14 cellular contexts compared by ENCODE assay signal in genomic region chr17:80424261-80424660, GRCh38. TPM values are rescaled to one million over a fixed set of nuclear protein-coding genes. Genes with fewer than 3 reads are reported as not detected.
DNase-seq lines count a peak whose midpoint lies in the region; ATAC-seq and TF ChIP-seq lines count a peak whose summit lies in the region.
"Had no signal": no experiment of that assay in that cellular context is flagged by ENCODE, and none has a peak within 500 bp of the region (broad histone marks: within the 10 kb centered on the region; RNA-seq: fewer than 3 reads in every experiment).

No MANE protein-coding gene starts in this region.

- H3K27ac Mint-ChIP-seq in stimulated activated memory B cell treated with anti-CD40 and anti-IgM and Interleukin-4, amounts not matched to agents 10 μg/mL and 1 μg/mL and 100 μg/mL, for 72 hours: peak overlapping the region; percentile 8

- intact Hi-C loops in left cardiac atrium (cut with DNase I) (loop anchor here (10.0 kb wide), 2 partner anchors 151 to 671 kb away; no protein-coding TSS in a partner anchor), Right ventricle myocardium inferior (cut with DNase I) (loop anchor here (10.0 kb wide), 2 partner anchors 441 to 681 kb away; no protein-coding TSS in a partner anchor), adrenal gland (cut with DNase I) (loop anchor here in 1 of 2 donors (10.0 kb wide), 1 partner anchor 441 kb away; no protein-coding TSS in a partner anchor)

- no peak overlapping the region for H3K4me3 ChIP-seq in adrenal gland
- H3K4me3 ChIP-seq: A549 had no signal

- 30 to 89% (median 82%) methylated on average over 3 to 8 of the region's 8 CpGs for WGBS in adrenal gland, 4 donors

- peaks cover 8% of the 10 kb centered on the region for H3K36me3 Mint-ChIP-seq in stimulated activated memory B cell treated with anti-CD40 and anti-IgM and Interleukin-4, amounts not matched to agents 10 μg/mL and 1 μg/mL and 100 μg/mL, for 72 hours

- ATAC-seq in left cardiac atrium: no peak
- no peak for ATAC-seq in Right ventricle myocardium inferior
- ATAC-seq in stimulated activated memory B cell treated with anti-CD40 and anti-IgM and Interleukin-4, amounts not matched to agents 10 μg/mL and 1 μg/mL and 100 μg/mL, for 72 hours: no peak
- ATAC-seq in GM21515 (IDR thresholded peaks at IDR 0.05; ENCODE audit: unreplicated experiment): no peak
- ATAC-seq in GM18520 (IDR thresholded peaks at IDR 0.05; ENCODE audit: unreplicated experiment): no peak

- no peak overlapping the region for H3K27ac ChIP-seq in adrenal gland
- H3K27ac ChIP-seq: A549 had no signal

- peaks cover 38% of the 10 kb centered on the region for H3K4me1 Mint-ChIP-seq in stimulated activated memory B cell treated with anti-CD40 and anti-IgM and Interleukin-4, amounts not matched to agents 10 μg/mL and 1 μg/mL and 100 μg/mL, for 72 hours

- H3K9me3 Mint-ChIP-seq in stimulated activated memory B cell treated with anti-CD40 and anti-IgM and Interleukin-4, amounts not matched to agents 10 μg/mL and 1 μg/mL and 100 μg/mL, for 72 hours: no peaks in the 10 kb centered on the region

- no peak for TF ChIP-seq POLR2A in adrenal gland (IDR thresholded peaks at IDR 0.05)

- DNase-seq in left cardiac atrium (peak; percentile 14), Right ventricle myocardium inferior (ENCODE audit: missing footprints) (no peak), HuH-7.5 (ENCODE audit: low spot score) (peak; percentile 5), epidermal melanocyte (ENCODE audit: insufficient read length, low spot score) (peak; percentile 8), adrenal gland (no peak)
- DNase-seq: DMS 273 treated with DMSO at 0.1 percent for 48 hours, NCI-H1048, NCI-H1694, NCI-H2107, SHP77 had no signal

- no peaks in the 10 kb centered on the region for H3K36me3 ChIP-seq in adrenal gland (replicated peaks in 1 of 2)

- no peaks in the 10 kb centered on the region for H3K27me3 Mint-ChIP-seq in stimulated activated memory B cell treated with anti-CD40 and anti-IgM and Interleukin-4, amounts not matched to agents 10 μg/mL and 1 μg/mL and 100 μg/mL, for 72 hours

- peaks cover 0 to 4% of the 10 kb centered on the region in 2 donors for H3K4me1 ChIP-seq in adrenal gland (replicated peaks in 1 of 2)

- H3K27me3 ChIP-seq in adrenal gland: no peaks in the 10 kb centered on the region

- no peak overlapping the region for H3K4me3 Mint-ChIP-seq in stimulated activated memory B cell treated with anti-CD40 and anti-IgM and Interleukin-4, amounts not matched to agents 10 μg/mL and 1 μg/mL and 100 μg/mL, for 72 hours

- H3K9me3 ChIP-seq in adrenal gland (replicated peaks in 1 of 3): no peaks in the 10 kb centered on the region
- H3K9me3 ChIP-seq: A549 had no signal

- no peak for TF ChIP-seq CTCF in adrenal gland (IDR thresholded peaks at IDR 0.05)

RNA-seq across cellular contexts. Expression of gene ENDOV, which starts 9.3 kb away (rescaled TPM):
- 10 to 100 TPM; 10.3 to 11.7 TPM for total RNA-seq in left cardiac atrium
- 10.7 TPM for total RNA-seq in Right ventricle myocardium inferior
- total RNA-seq in adrenal gland: 10 to 100 TPM in 7 of 8 donors, 1 to 10 TPM in 1; 7.1 to 26.0 (median 17.8) TPM
- 10 to 100 TPM in 2 of 3 donors, 1 to 10 TPM in 1; 9.5 to 31.9 (median 24.5) TPM for polyA plus RNA-seq in adrenal gland

RNA-seq across cellular contexts. Expression of gene NPTX1, which starts 52.1 kb away (rescaled TPM):
- total RNA-seq in left cardiac atrium: not detected
- total RNA-seq in Right ventricle myocardium inferior: not detected
- total RNA-seq in adrenal gland: 10 to 100 TPM in 1 of 8 donors, 1 to 10 TPM in 7; 1.1 to 20.6 (median 5.5) TPM
- 10 to 100 TPM in 1 of 3 donors, 1 to 10 TPM in 1, under 1 TPM in 1; 0.30 to 68.2 (median 1.0) TPM for polyA plus RNA-seq in adrenal gland

Comparison
In these comparisons a context has a peak if more than half of its experiments do, and no peak if none do; other contexts are left out.
1. DNase-seq: peak in left cardiac atrium (single experiment), HuH-7.5 (single experiment) and epidermal melanocyte (single experiment); none in Right ventricle myocardium inferior (single experiment) and adrenal gland (0 of 7).